ENCODE assay signal across 14 cellular contexts in the genomic region with DNA sequence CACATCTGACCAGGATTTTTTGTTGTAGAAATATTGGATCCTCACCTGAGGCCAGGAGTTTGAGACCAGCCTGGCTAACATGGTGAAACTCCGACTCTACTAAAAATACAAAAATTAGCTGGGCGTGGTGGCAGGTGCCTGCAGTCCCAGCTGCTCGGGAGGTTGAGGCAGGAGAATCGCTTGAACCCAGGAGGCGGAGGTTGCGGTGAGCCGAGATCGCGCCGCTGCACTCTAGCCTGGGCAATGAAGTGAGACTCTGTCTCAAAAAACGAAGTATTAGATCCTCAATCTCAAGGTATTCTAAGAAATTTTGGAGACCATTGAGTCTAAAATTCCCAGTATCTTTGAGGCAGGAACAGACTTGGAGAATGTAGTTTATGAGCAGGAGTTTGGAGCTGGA. TPM values are rescaled to one million over a fixed set of nuclear protein-coding genes. Genes with fewer than 3 reads are reported as not detected.
"Had no signal": no experiment of that assay in that cellular context is flagged by ENCODE, and none has a peak within 500 bp of the region (broad histone marks: within the 10 kb centered on the region; RNA-seq: fewer than 3 reads in every experiment).

No MANE protein-coding gene starts in this region.

RNA-seq across cellular contexts. Expression of gene TRIM72, which starts 18.1 kb away (rescaled TPM):
- total RNA-seq: chondrocyte, fibroblast of villous mesenchyme, mammary epithelial cell, osteocyte had no signal

RNA-seq across cellular contexts. Expression of gene PYDC1, which starts 21.1 kb away (rescaled TPM):
- total RNA-seq: chondrocyte, esophagus muscularis mucosa, fibroblast of villous mesenchyme, gastrocnemius medialis, heart right ventricle, liver, mammary epithelial cell, mesothelial cell of epicardium, mucosa of gallbladder, myocyte, osteocyte, right atrium auricular region, sigmoid colon, urinary bladder had no signal
